14 cellular contexts compared by ENCODE assay signal in genomic region chr4:99090511-99090910, GRCh38. TPM values are rescaled to one million over a fixed set of nuclear protein-coding genes. Genes with fewer than 3 reads are reported as not detected.
DNase-seq lines count a peak whose midpoint lies in the region; ATAC-seq, FAIRE-seq and TF ChIP-seq lines count a peak whose summit lies in the region.
"Had no signal": no experiment of that assay in that cellular context is flagged by ENCODE, and none has a peak within 500 bp of the region (broad histone marks: within the 10 kb centered on the region; RNA-seq: fewer than 3 reads in every experiment).

No MANE protein-coding gene starts in this region.

- peak overlapping the region; percentile 100 for H3K27ac ChIP-seq in muscle layer of colon (ENCODE audit: low read depth, low read length)
- H3K27ac ChIP-seq in urinary bladder (ENCODE audit: low read depth), result peak overlapping the region; percentile 2

- H3K27ac Mint-ChIP-seq in activated T-cell treated with anti-CD3 and anti-CD28 coated beads, Interleukin-2, amount 50 U/mL, for 72 hours, result peak overlapping the region; percentile 41
- no peak overlapping the region for H3K27ac Mint-ChIP-seq in activated T-cell treated with anti-CD3 and anti-CD28 coated beads, Interleukin-2, amount 50 U/mL, for 24 hours

- H3K4me3 Mint-ChIP-seq in activated T-cell treated with anti-CD3 and anti-CD28 coated beads, Interleukin-2, amount 50 U/mL, for 72 hours, result peak overlapping the region; percentile 31 to 75
- no peak overlapping the region for H3K4me3 Mint-ChIP-seq in activated T-cell treated with anti-CD3 and anti-CD28 coated beads, Interleukin-2, amount 50 U/mL, for 24 hours

- H3K4me1 ChIP-seq in muscle layer of colon (ENCODE audit: insufficient read depth, low read length), result peaks cover 43% of the 10 kb centered on the region
- H3K4me1 ChIP-seq in urinary bladder (ENCODE audit: insufficient read depth), result no peaks in the 10 kb centered on the region

- peaks cover 0 to 8% of the 10 kb centered on the region in 2 donors for H3K36me3 Mint-ChIP-seq in activated T-cell treated with anti-CD3 and anti-CD28 coated beads, Interleukin-2, amount 50 U/mL, for 72 hours (ENCODE audit: insufficient read depth in 2 of 2)
- peaks cover 20% of the 10 kb centered on the region for H3K36me3 Mint-ChIP-seq in activated T-cell treated with anti-CD3 and anti-CD28 coated beads, Interleukin-2, amount 50 U/mL, for 24 hours (ENCODE audit: low read depth)

- 38% methylated on average over 1 of the region's 1 CpG for WGBS in urinary bladder

- peak overlapping the region; percentile 83 for H3K4me3 ChIP-seq in bronchial epithelial cell (ENCODE audit: low read depth, low read length)
- peak overlapping the region in 1 of 2 donors; percentile 2 for H3K4me3 ChIP-seq in muscle layer of colon (ENCODE audit: low read depth in 1 of 2, low read length in 2 of 2)
- no peak overlapping the region for H3K4me3 ChIP-seq in urinary bladder (ENCODE audit: low read depth, low read length)

- TF ChIP-seq CTCF in bronchial epithelial cell (IDR thresholded peaks at IDR 0.05; ENCODE audit: insufficient read depth, low read length, severe bottlenecking), result no peak

- H3K4me1 Mint-ChIP-seq in activated T-cell treated with anti-CD3 and anti-CD28 coated beads, Interleukin-2, amount 50 U/mL, for 72 hours (ENCODE audit: low read depth), result peaks cover 49% of the 10 kb centered on the region
- peaks cover 35% of the 10 kb centered on the region for H3K4me1 Mint-ChIP-seq in activated T-cell treated with anti-CD3 and anti-CD28 coated beads, Interleukin-2, amount 50 U/mL, for 24 hours (ENCODE audit: low read depth)

- no peaks in the 10 kb centered on the region for H3K9me3 ChIP-seq in muscle layer of colon (ENCODE audit: low read length)

- peak overlapping the region; percentile 3 for H3K9ac ChIP-seq in muscle layer of colon (ENCODE audit: low read length)

- H3K9me3 Mint-ChIP-seq in activated T-cell treated with anti-CD3 and anti-CD28 coated beads, Interleukin-2, amount 50 U/mL, for 72 hours, result no peaks in the 10 kb centered on the region
- H3K9me3 Mint-ChIP-seq in activated T-cell treated with anti-CD3 and anti-CD28 coated beads, Interleukin-2, amount 50 U/mL, for 24 hours, result no peaks in the 10 kb centered on the region

- no peak for DNase-seq in activated T-cell treated with anti-CD3 and anti-CD28 coated beads, Interleukin-2, amount 50 U/mL, for 72 hours
- no peak for DNase-seq in activated T-cell treated with anti-CD3 and anti-CD28 coated beads, Interleukin-2, amount 50 U/mL, for 24 hours
- peak; percentile 17 for DNase-seq in bronchial epithelial cell (ENCODE audit: low read depth)
- DNase-seq in occipital lobe (lab: John Stamatoyannopoulos, UW), result no peak
- DNase-seq in hypothalamus (lab: John Stamatoyannopoulos, UW), result no peak
- DNase-seq: activated T-cell treated with anti-CD3 and anti-CD28 coated beads for 4 hours; effector CD4-positive, alpha-beta T cell; kidney glomerular epithelial cell; NCI-H446 treated with DMSO at 0.1 percent for 48 hours had no signal

- FAIRE-seq in bronchial epithelial cell (lab: Jason Lieb, UNC), result no peak
- FAIRE-seq: HTR-8/SVneo had no signal

- H3K36me3 ChIP-seq in bronchial epithelial cell (ENCODE audit: control insufficient read depth, insufficient read depth, low read length) (peaks cover 1% of the 10 kb centered on the region), muscle layer of colon (ENCODE audit: insufficient read depth, low read length) (peaks cover under 1% of the 10 kb centered on the region), urinary bladder (ENCODE audit: insufficient read depth) (no peaks in the 10 kb centered on the region)

- H3K27me3 ChIP-seq in bronchial epithelial cell (ENCODE audit: control insufficient read depth, insufficient read depth, low read length), result no peaks in the 10 kb centered on the region
- no peaks in the 10 kb centered on the region for H3K27me3 ChIP-seq in muscle layer of colon (ENCODE audit: control insufficient read depth in 1 of 2, insufficient read depth in 2 of 2, low read length in 2 of 2)

- H3K27me3 Mint-ChIP-seq in activated T-cell treated with anti-CD3 and anti-CD28 coated beads, Interleukin-2, amount 50 U/mL, for 72 hours (ENCODE audit: low read depth), result no peaks in the 10 kb centered on the region
- H3K27me3 Mint-ChIP-seq in activated T-cell treated with anti-CD3 and anti-CD28 coated beads, Interleukin-2, amount 50 U/mL, for 24 hours, result no peaks in the 10 kb centered on the region

- ATAC-seq in activated T-cell treated with anti-CD3 and anti-CD28 coated beads, Interleukin-2, amount 50 U/mL, for 72 hours (replicated peaks in 1 of 2), result no peak
- ATAC-seq in HG03108 (IDR thresholded peaks at IDR 0.05; ENCODE audit: unreplicated experiment), result no peak

RNA-seq across cellular contexts. Expression of gene ADH5, which starts 1.9 kb away (rescaled TPM):
- 100 to 1,000 TPM in 1 of 2 donors, 10 to 100 TPM in 1; 91.0 to 105 TPM for total RNA-seq in activated T-cell treated with anti-CD3 and anti-CD28 coated beads, Interleukin-2, amount 50 U/mL, for 72 hours
- 90.6 and 152 TPM in 2 replicates for total RNA-seq in bronchial epithelial cell
- total RNA-seq in urinary bladder, result 165 TPM
- polyA plus RNA-seq in urinary bladder, result 297 TPM
- 137 TPM for total RNA-seq in occipital lobe

RNA-seq across cellular contexts. Expression of gene ADH4, which starts 53.6 kb away (rescaled TPM):
- total RNA-seq in activated T-cell treated with anti-CD3 and anti-CD28 coated beads, Interleukin-2, amount 50 U/mL, for 72 hours, result not detected
- total RNA-seq in bronchial epithelial cell (not detected in 2 replicates), urinary bladder (not detected), occipital lobe (not detected)
- polyA plus RNA-seq in urinary bladder, result 0.22 TPM
- total RNA-seq: T-helper 1 cell treated with Interleukin-12 subunit alpha and Interleukin-12 subunit beta and Interleukin-4 antibody, amounts not matched to agents 30 ng/mL and 1 ng/mL, for 36 hours had no signal
